In genomic region chr15:52798529-52799101, GRCh38 we compare ENCODE assay signal across 25 cellular contexts. TPM values are rescaled to one million over a fixed set of nuclear protein-coding genes. Genes with fewer than 3 reads are reported as not detected.
A peak's percentile ranks its signal among the peaks of the same experiment; 100 is the strongest.
DNase-seq lines count a peak whose midpoint lies in the region; ATAC-seq and TF ChIP-seq lines count a peak whose summit lies in the region.
"Had no signal": no experiment of that assay in that cellular context is flagged by ENCODE, and none has a peak within 500 bp of the region (broad histone marks: within the 10 kb centered on the region; RNA-seq: fewer than 3 reads in every experiment).

No MANE protein-coding gene starts in this region.

- TF ChIP-seq CTCF in GM23338 (conservative IDR thresholded peaks at IDR 0.05; ENCODE audit: low read depth in 2 of 2): peak; percentile 29 to 48; a peak in 3 of 4 replicates
- TF ChIP-seq CTCF in tibial nerve (IDR thresholded peaks at IDR 0.05): no peak

- peaks cover 46% of the 10 kb centered on the region for H3F3A ChIP-seq in GM23338 (replicated peaks; ENCODE audit: low read depth)

- H3K9me2 ChIP-seq in GM23338 (ENCODE audit: insufficient read depth): no peaks in the 10 kb centered on the region

- 4 to 7% methylated on average over 18 to 28 of the region's 28 CpGs for whole genome bisulfite sequencing in tibial nerve, 2 donors

- H3K4me3 ChIP-seq in GM23338 (peak overlapping the region; percentile 57), tibial nerve (no peak overlapping the region)
- H3K4me3 ChIP-seq: MG63, ovary, sigmoid colon, transverse colon had no signal

- TF ChIP-seq POLR2A in tibial nerve (IDR thresholded peaks at IDR 0.05): no peak

- H3K27ac Mint-ChIP-seq in GM23338: no peak overlapping the region
- H3K27ac Mint-ChIP-seq in activated T-helper 1 cell treated with anti-CD3 and anti-CD28 coated beads, Interleukin-12 subunit alpha, Interleukin-12 subunit beta, Interleukin-2, Interleukin-4 antibody, amounts not matched to agents 30 ng/mL and 10 ng/mL and 1 ng/mL, durations not matched to agents 14 hours and 24 hours and 36 hours: peak overlapping the region; percentile 50
- H3K27ac Mint-ChIP-seq: activated CD4-positive, alpha-beta T cell treated with anti-CD3 and anti-CD28 coated beads for 36 hours; activated CD8-positive, alpha-beta memory T cell treated with anti-CD3 and anti-CD28 coated beads, Interleukin-2, amount 10 ng/mL, durations not matched to agents 7 days and 5 days; activated naive CD8-positive, alpha-beta T cell treated with anti-CD3 and anti-CD28 coated beads, Interleukin-2, amount 10 ng/mL, durations not matched to agents 7 days and 5 days; stimulated activated memory B cell treated with anti-CD40 and anti-IgM and Interleukin-4, amounts not matched to agents 10 μg/mL and 1 μg/mL and 100 μg/mL, for 72 hours had no signal

- H3K4me3 Mint-ChIP-seq in GM23338: peak overlapping the region; percentile 65
- no peak overlapping the region for H3K4me3 Mint-ChIP-seq in activated T-helper 1 cell treated with anti-CD3 and anti-CD28 coated beads, Interleukin-12 subunit alpha, Interleukin-12 subunit beta, Interleukin-2, Interleukin-4 antibody, amounts not matched to agents 30 ng/mL and 10 ng/mL and 1 ng/mL, durations not matched to agents 14 hours and 24 hours and 36 hours
- H3K4me3 Mint-ChIP-seq: activated CD4-positive, alpha-beta T cell treated with anti-CD3 and anti-CD28 coated beads for 36 hours; activated CD8-positive, alpha-beta memory T cell treated with anti-CD3 and anti-CD28 coated beads, Interleukin-2, amount 10 ng/mL, durations not matched to agents 7 days and 5 days; activated naive CD8-positive, alpha-beta T cell treated with anti-CD3 and anti-CD28 coated beads, Interleukin-2, amount 10 ng/mL, durations not matched to agents 7 days and 5 days; stimulated activated memory B cell treated with anti-CD40 and anti-IgM and Interleukin-4, amounts not matched to agents 10 μg/mL and 1 μg/mL and 100 μg/mL, for 72 hours had no signal

- H3K27ac ChIP-seq in GM23338 (ENCODE audit: low read depth) (no peak overlapping the region), tibial nerve (no peak overlapping the region)
- H3K27ac ChIP-seq: ovary, sigmoid colon, transverse colon had no signal

- TF ChIP-seq EP300 in tibial nerve (IDR thresholded peaks at IDR 0.05): no peak

- H3K36me3 ChIP-seq in GM23338 (ENCODE audit: insufficient read depth) (no peaks in the 10 kb centered on the region; the same call in 1 of the 2 replicates), tibial nerve (no peaks in the 10 kb centered on the region)
- H3K36me3 ChIP-seq: MG63, ovary, sigmoid colon, transverse colon had no signal

- ATAC-seq in GM23338 (peak; percentile 24), left cardiac atrium (no peak)
- ATAC-seq: activated CD4-positive, alpha-beta T cell treated with anti-CD3 and anti-CD28 coated beads for 36 hours; activated CD8-positive, alpha-beta memory T cell treated with anti-CD3 and anti-CD28 coated beads, Interleukin-2, amount 10 ng/mL, durations not matched to agents 7 days and 5 days; Right ventricle myocardium inferior; stimulated activated memory B cell treated with anti-CD40 and anti-IgM and Interleukin-4, amounts not matched to agents 10 μg/mL and 1 μg/mL and 100 μg/mL, for 72 hours had no signal

- H3K4me1 ChIP-seq in GM23338 (ENCODE audit: insufficient read depth): peaks cover 98% of the 10 kb centered on the region
- peaks cover 0 to 32% (median 1%) of the 10 kb centered on the region in 4 donors for H3K4me1 ChIP-seq in tibial nerve

- H2AFZ ChIP-seq in GM23338: no peak overlapping the region

- H3K9me3 Mint-ChIP-seq in GM23338: peaks cover 16% of the 10 kb centered on the region; the same call in 1 of the 3 replicates
- no peaks in the 10 kb centered on the region for H3K9me3 Mint-ChIP-seq in activated T-helper 1 cell treated with anti-CD3 and anti-CD28 coated beads, Interleukin-12 subunit alpha, Interleukin-12 subunit beta, Interleukin-2, Interleukin-4 antibody, amounts not matched to agents 30 ng/mL and 10 ng/mL and 1 ng/mL, durations not matched to agents 14 hours and 24 hours and 36 hours

- H3K27me3 Mint-ChIP-seq in GM23338 (ENCODE audit: insufficient read depth, low read depth, poor library complexity): peaks cover 99% of the 10 kb centered on the region
- H3K27me3 Mint-ChIP-seq in activated T-helper 1 cell treated with anti-CD3 and anti-CD28 coated beads, Interleukin-12 subunit alpha, Interleukin-12 subunit beta, Interleukin-2, Interleukin-4 antibody, amounts not matched to agents 30 ng/mL and 10 ng/mL and 1 ng/mL, durations not matched to agents 14 hours and 24 hours and 36 hours (ENCODE audit: insufficient read depth): peaks cover 92% of the 10 kb centered on the region

- intact Hi-C loops in activated T-helper 1 cell treated with anti-CD3 and anti-CD28 coated beads, Interleukin-12 subunit alpha, Interleukin-12 subunit beta, Interleukin-2, Interleukin-4 antibody, amounts not matched to agents 30 ng/mL and 10 ng/mL and 1 ng/mL, durations not matched to agents 14 hours and 24 hours and 36 hours (cut with micrococcal nuclease): no loop called here
- intact Hi-C loops in left cardiac atrium (cut with DNase I): no loop called here

- peak overlapping the region; percentile 82 for H3K4me2 ChIP-seq in GM23338

- DNase-seq in GM23338 (ENCODE audit: low spot score) (peak; percentile 88), iPS-NIHi7 (ENCODE audit: extremely low spot score) (peak; percentile 73), retina (peak; percentile 61), NCI-H1048 (lab: John Stamatoyannopoulos, UW) (no peak), tibial nerve (ENCODE audit: low spot score in 2 of 2) (no peak), left cardiac atrium (no peak), SHP77 (lab: John Stamatoyannopoulos, UW) (no peak)
- DNase-seq in activated T-helper 1 cell treated with anti-CD3 and anti-CD28 coated beads, Interleukin-12 subunit alpha, Interleukin-12 subunit beta, Interleukin-2, Interleukin-4 antibody, amounts not matched to agents 30 ng/mL and 10 ng/mL and 1 ng/mL, durations not matched to agents 14 hours and 24 hours and 36 hours (ENCODE audit: low spot score): no peak
- DNase-seq: activated CD4-positive, alpha-beta T cell treated with anti-CD3 and anti-CD28 coated beads for 36 hours; activated CD8-positive, alpha-beta memory T cell treated with anti-CD3 and anti-CD28 coated beads, Interleukin-2, amount 10 ng/mL, durations not matched to agents 7 days and 5 days; DMS79; IMR-90; islet precursor cell; MG63; NCI-H1436 treated with DMSO at 0.1 percent for 48 hours; NCI-H2171 treated with DMSO at 0.1 percent for 48 hours; NCI-H748 treated with DMSO at 0.1 percent for 48 hours; ovary; sigmoid colon; transverse colon had no signal

- peaks cover 38% of the 10 kb centered on the region for H3K36me3 Mint-ChIP-seq in GM23338 (ENCODE audit: low read depth)
- H3K36me3 Mint-ChIP-seq in activated T-helper 1 cell treated with anti-CD3 and anti-CD28 coated beads, Interleukin-12 subunit alpha, Interleukin-12 subunit beta, Interleukin-2, Interleukin-4 antibody, amounts not matched to agents 30 ng/mL and 10 ng/mL and 1 ng/mL, durations not matched to agents 14 hours and 24 hours and 36 hours (ENCODE audit: low read depth): no peaks in the 10 kb centered on the region

- H3K9me3 ChIP-seq in tibial nerve: peaks cover 0 to 8% (median 0%) of the 10 kb centered on the region in 4 donors
- H3K9me3 ChIP-seq: MG63, sigmoid colon, transverse colon had no signal

- H3K79me2 ChIP-seq in GM23338 (replicated peaks; ENCODE audit: insufficient read depth): peaks cover 22% of the 10 kb centered on the region

- H3K27me3 ChIP-seq in GM23338 (ENCODE audit: insufficient read depth) (peaks cover 100% of the 10 kb centered on the region), tibial nerve (peaks cover 0 to 100% of the 10 kb centered on the region in 2 donors)
- H3K27me3 ChIP-seq: ovary had no signal

- H3K4me1 Mint-ChIP-seq in GM23338: peaks cover 85% of the 10 kb centered on the region
- H3K4me1 Mint-ChIP-seq in activated T-helper 1 cell treated with anti-CD3 and anti-CD28 coated beads, Interleukin-12 subunit alpha, Interleukin-12 subunit beta, Interleukin-2, Interleukin-4 antibody, amounts not matched to agents 30 ng/mL and 10 ng/mL and 1 ng/mL, durations not matched to agents 14 hours and 24 hours and 36 hours (ENCODE audit: low read depth): peaks cover 5% of the 10 kb centered on the region

- H4K20me1 ChIP-seq in GM23338 (replicated peaks; ENCODE audit: insufficient read depth): peaks cover 54% of the 10 kb centered on the region

TF ChIP-seq in GM23338, 12 proteins besides CTCF, POLR2A, EP300 and RAD21:
- TF ChIP-seq ETS1 (IDR thresholded peaks at IDR 0.05) (no peak), POLR2AphosphoS5 (IDR thresholded peaks at IDR 0.05; ENCODE audit: low read depth) (peak; percentile 49)

RNA-seq across cellular contexts. Expression of gene ONECUT1, which starts 8.5 kb away (rescaled TPM):
- 4.2 and 9.4 TPM in 2 replicates for total RNA-seq in GM23338 (2014; rRNA removed; shearing (Covaris generic))
- polyA plus RNA-seq in GM23338 (2016; fragmentation: Nextera tagmentation; extraction: Ambion mirVana): 3.9 and 4.3 TPM in 2 replicates
- not detected in 2 replicates for total RNA-seq in activated T-helper 1 cell treated with anti-CD3 and anti-CD28 coated beads, Interleukin-12 subunit alpha, Interleukin-12 subunit beta, Interleukin-2, Interleukin-4 antibody, amounts not matched to agents 30 ng/mL and 10 ng/mL and 1 ng/mL, durations not matched to agents 14 hours and 24 hours and 36 hours
- 1 to 10 TPM in 1 of 4 donors, under 1 TPM in 1, not detected in 2; 0.22 to 2.4 TPM for total RNA-seq in tibial nerve
- total RNA-seq in left cardiac atrium: not detected
- total RNA-seq: activated CD4-positive, alpha-beta T cell treated with anti-CD3 and anti-CD28 coated beads for 36 hours; activated CD8-positive, alpha-beta memory T cell treated with anti-CD3 and anti-CD28 coated beads, Interleukin-2, amount 10 ng/mL, durations not matched to agents 7 days and 5 days; activated naive CD8-positive, alpha-beta T cell treated with anti-CD3 and anti-CD28 coated beads, Interleukin-2, amount 10 ng/mL, durations not matched to agents 7 days and 5 days; IMR-90; lung microvascular endothelial cell; myocyte; Right ventricle myocardium inferior had no signal
- polyA plus RNA-seq: IMR-90, ovary, sigmoid colon had no signal

Comparison
In these comparisons a context has a peak if more than half of its experiments do, and no peak if none do; other contexts are left out.
1. DNase-seq: peak in GM23338 (single experiment), iPS-NIHi7 (single experiment) and retina (single experiment); none in activated T-helper 1 cell treated with anti-CD3 and anti-CD28 coated beads, Interleukin-12 subunit alpha, Interleukin-12 subunit beta, Interleukin-2, Interleukin-4 antibody, amounts not matched to agents 30 ng/mL and 10 ng/mL and 1 ng/mL, durations not matched to agents 14 hours and 24 hours and 36 hours (single experiment), NCI-H1048 (single experiment), tibial nerve (0 of 2), left cardiac atrium (single experiment) and SHP77 (0 of 2).
2. CTCF ChIP-seq: peak in GM23338 (2 of 2); none in tibial nerve (0 of 5).